7 cellular contexts compared by ENCODE assay signal in the genomic region with DNA sequence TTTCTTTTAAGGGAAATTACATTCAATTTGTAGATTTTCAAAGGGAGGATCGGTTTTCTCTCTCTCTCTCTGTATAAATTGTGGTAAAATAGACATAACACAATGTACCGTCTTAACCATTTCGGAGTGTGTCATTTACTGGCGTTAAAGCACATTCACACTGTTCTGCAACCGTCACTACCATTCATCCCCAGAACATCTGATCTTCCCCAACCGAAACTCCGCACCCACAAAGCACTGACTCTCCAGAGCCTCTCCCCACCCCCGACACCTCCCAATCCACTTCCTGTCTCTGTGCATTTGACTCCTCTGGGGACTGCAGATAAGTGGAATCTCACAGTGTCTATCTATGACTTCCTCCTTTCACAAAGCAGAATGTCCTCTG. TPM values are rescaled to one million over a fixed set of nuclear protein-coding genes. Genes with fewer than 3 reads are reported as not detected.
A peak's percentile ranks its signal among the peaks of the same experiment; 100 is the strongest.
DNase-seq lines count a peak whose midpoint lies in the region; ATAC-seq, FAIRE-seq and TF ChIP-seq lines count a peak whose summit lies in the region.

No MANE protein-coding gene starts in this region.

- CTCF ChIA-PET in IMR-90 (lab: Yijun Ruan, JAX) = no interaction called here
- CTCF ChIA-PET in activated B cell treated with CpG ODN at 0.5 μM for 24 hours (lab: Charles Lee) = no interaction called here

- peak overlapping the region; percentile 39 for H3K4me3 Mint-ChIP-seq in activated B cell treated with CpG ODN at 0.5 μM for 24 hours
- H3K4me3 Mint-ChIP-seq in stimulated activated effector memory CD8-positive, alpha-beta T cell treated with anti-CD3 and anti-CD28 coated beads, Interleukin-12 subunit alpha, Interleukin-12 subunit beta, amount 100 ng/mL, for 72 hours = peak overlapping the region; percentile 67

- no peak overlapping the region for H4K91ac ChIP-seq in IMR-90 (ENCODE audit: insufficient read depth, low read depth, low read length)

- H3K9ac ChIP-seq in IMR-90 (ENCODE audit: low read depth, low read length) = no peak overlapping the region

- TF ChIP-seq RAD21 in IMR-90 (IDR thresholded peaks at IDR 0.05; ENCODE audit: low read length) = no peak

- TF ChIP-seq POLR2A in IMR-90 (IDR thresholded peaks at IDR 0.05; ENCODE audit: low read depth, low read length) = no peak

- no peak overlapping the region for H3K4me3 ChIP-seq in IMR-90 (ENCODE audit: insufficient read depth, low read depth, low read length)

- WGBS in IMR-90 (ENCODE audit: extremely low coverage in 2 of 2, insufficient read length in 1 of 2), 2 experiments = 70% methylated on average over 4 of the region's 8 CpGs; no CpG with 5 or more reads in 1 of the 2 experiments

- H3K56ac ChIP-seq in IMR-90 (ENCODE audit: extremely low read depth, insufficient read depth, low read length) = no peak overlapping the region

- H3K4me2 ChIP-seq in IMR-90 (ENCODE audit: low read depth, low read length) = peak overlapping the region; percentile 66; the same call in 1 of the 2 replicates

- dilution Hi-C loops in IMR-90 (cut with HindIII; ENCODE audit: low sequenced_read_pairs, unreplicated experiment) = no loop called here

- H2BK20ac ChIP-seq in IMR-90 (ENCODE audit: low read depth, low read length) = no peak overlapping the region

- no peaks in the 10 kb centered on the region for H3K9me3 Mint-ChIP-seq in activated B cell treated with CpG ODN at 0.5 μM for 24 hours
- H3K9me3 Mint-ChIP-seq in stimulated activated effector memory CD8-positive, alpha-beta T cell treated with anti-CD3 and anti-CD28 coated beads, Interleukin-12 subunit alpha, Interleukin-12 subunit beta, amount 100 ng/mL, for 72 hours = no peaks in the 10 kb centered on the region

- no peak overlapping the region for H2BK5ac ChIP-seq in IMR-90 (ENCODE audit: low read depth, low read length, poor library complexity, severe bottlenecking)

- no peak overlapping the region for H3K27ac ChIP-seq in IMR-90 (ENCODE audit: insufficient read depth, low read length)

- H3K4me1 Mint-ChIP-seq in activated B cell treated with CpG ODN at 0.5 μM for 24 hours = peaks cover 34% of the 10 kb centered on the region
- peaks cover 13% of the 10 kb centered on the region for H3K4me1 Mint-ChIP-seq in stimulated activated effector memory CD8-positive, alpha-beta T cell treated with anti-CD3 and anti-CD28 coated beads, Interleukin-12 subunit alpha, Interleukin-12 subunit beta, amount 100 ng/mL, for 72 hours

- H4K5ac ChIP-seq in IMR-90 (ENCODE audit: low read depth, low read length) = no peak overlapping the region

- H4K20me1 ChIP-seq in IMR-90 (ENCODE audit: insufficient read depth, low read length) = no peaks in the 10 kb centered on the region; the same call in 1 of the 2 replicates

- no TSS peak for BruUV-seq in IMR-90 (replicated peaks; lab: Mats Ljungman, UMichigan)

- H2AK9ac ChIP-seq in IMR-90 (replicated peaks; ENCODE audit: low read depth, low read length, poor library complexity) = no peak overlapping the region

- H3K4me1 ChIP-seq in IMR-90 (ENCODE audit: control insufficient read depth, insufficient read depth, low read length) = peaks cover 2% of the 10 kb centered on the region; the same call in 1 of the 2 replicates

- H3K14ac ChIP-seq in IMR-90 (replicated peaks; ENCODE audit: low read depth, low read length) = no peak overlapping the region

- H3K79me1 ChIP-seq in IMR-90 (ENCODE audit: low read depth in 1 of 2, low read length in 2 of 2) = no peaks in the 10 kb centered on the region

- intact Hi-C loops in IMR-90 (cut with micrococcal nuclease) (no loop called here), activated B cell treated with CpG ODN at 0.5 μM for 24 hours (cut with micrococcal nuclease) (no loop called here), left cardiac atrium (cut with DNase I) (no loop called here)

- ATAC-seq in IMR-90 (ENCODE audit: low read depth) = peak; percentile 57
- peak; percentile 45 for ATAC-seq in activated B cell treated with CpG ODN at 0.5 μM for 24 hours (ENCODE audit: low read depth)
- ATAC-seq in left cardiac atrium = peak; percentile 48 to 66
- peak; percentile 99 for ATAC-seq in stimulated activated effector memory CD8-positive, alpha-beta T cell treated with anti-CD3 and anti-CD28 coated beads, Interleukin-12 subunit alpha, Interleukin-12 subunit beta, amount 100 ng/mL, for 72 hours

- no peaks in the 10 kb centered on the region for H3K9me1 ChIP-seq in IMR-90 (ENCODE audit: insufficient read depth, low read length)

- in situ Hi-C loops in IMR-90 (cut with MboI; ENCODE audit: low sequenced_read_pairs) = no loop called here

- H3K4ac ChIP-seq in IMR-90 (ENCODE audit: low read depth, low read length) = no peak overlapping the region

- no peak overlapping the region for H4K8ac ChIP-seq in IMR-90 (ENCODE audit: low read depth in 2 of 2, low read length in 2 of 2)

- TF ChIP-seq CTCF in IMR-90 (conservative IDR thresholded peaks at IDR 0.05; ENCODE audit: low read depth, low read length) (no peak), activated B cell treated with CpG ODN at 0.5 μM for 24 hours (IDR thresholded peaks at IDR 0.05) (no peak)

- H2BK120ac ChIP-seq in IMR-90 (ENCODE audit: low read depth, low read length) = no peak overlapping the region

- no peak overlapping the region for H2AK5ac ChIP-seq in IMR-90 (ENCODE audit: low read depth, low read length)

- H3K36me3 Mint-ChIP-seq in activated B cell treated with CpG ODN at 0.5 μM for 24 hours (ENCODE audit: low read depth) = no peaks in the 10 kb centered on the region
- no peaks in the 10 kb centered on the region for H3K36me3 Mint-ChIP-seq in stimulated activated effector memory CD8-positive, alpha-beta T cell treated with anti-CD3 and anti-CD28 coated beads, Interleukin-12 subunit alpha, Interleukin-12 subunit beta, amount 100 ng/mL, for 72 hours

- H3K27ac Mint-ChIP-seq in activated B cell treated with CpG ODN at 0.5 μM for 24 hours = no peak overlapping the region
- peak overlapping the region; percentile 84 for H3K27ac Mint-ChIP-seq in stimulated activated effector memory CD8-positive, alpha-beta T cell treated with anti-CD3 and anti-CD28 coated beads, Interleukin-12 subunit alpha, Interleukin-12 subunit beta, amount 100 ng/mL, for 72 hours

- H3K9me3 ChIP-seq in IMR-90 (ENCODE audit: control insufficient read depth, insufficient read depth, low read length) = no peaks in the 10 kb centered on the region

- no peak overlapping the region for H3K23ac ChIP-seq in IMR-90 (ENCODE audit: low read depth, low read length)

- H3K36me3 ChIP-seq in IMR-90 (ENCODE audit: control insufficient read depth, insufficient read depth, low read length) = no peaks in the 10 kb centered on the region

- no peak overlapping the region for H2BK15ac ChIP-seq in IMR-90 (ENCODE audit: low read depth, low read length)

- H3K18ac ChIP-seq in IMR-90 (ENCODE audit: low read depth, low read length) = no peak overlapping the region

- DNase-seq in IMR-90 (peak; percentile 12), activated B cell treated with CpG ODN at 0.5 μM for 24 hours (no peak), left cardiac atrium (no peak), RKO (ENCODE audit: low spot score) (no peak), DMS53 treated with DMSO at 0.1 percent for 48 hours (lab: John Stamatoyannopoulos, UW; ENCODE audit: unreplicated experiment) (no peak), frontal cortex (ENCODE audit: low spot score in 2 of 2) (no peak)
- DNase-seq in stimulated activated effector memory CD8-positive, alpha-beta T cell treated with anti-CD3 and anti-CD28 coated beads, Interleukin-12 subunit alpha, Interleukin-12 subunit beta, amount 100 ng/mL, for 72 hours (ENCODE audit: low spot score in 2 of 2) = peak; percentile 23 to 70

- H2AFZ ChIP-seq in IMR-90 (replicated peaks; ENCODE audit: low read length, poor library complexity) = no peak overlapping the region

- no peaks in the 10 kb centered on the region for H3K27me3 ChIP-seq in IMR-90 (ENCODE audit: control insufficient read depth, insufficient read depth, low read length)

- FAIRE-seq in frontal cortex (lab: Jason Lieb, UNC) = no peak

- H3K27me3 Mint-ChIP-seq in activated B cell treated with CpG ODN at 0.5 μM for 24 hours = no peaks in the 10 kb centered on the region

- POLR2A ChIA-PET in IMR-90 (lab: Charles Lee; ENCODE audit: unreplicated experiment) (no interaction called here), activated B cell treated with CpG ODN at 0.5 μM for 24 hours (lab: Charles Lee) (no interaction called here)

TF ChIP-seq in IMR-90, 13 proteins besides CTCF, POLR2A, EP300 and RAD21:
- TF ChIP-seq MXI1 (IDR thresholded peaks at IDR 0.05; ENCODE audit: borderline replicate concordance, low read depth, low read length) (no peak), RFX5 (IDR thresholded peaks at IDR 0.05; ENCODE audit: low read depth, low read length) (no peak)

RNA-seq across cellular contexts. Expression of gene GRAMD4, which starts 15.9 kb away (rescaled TPM):
- 2.7 and 2.8 TPM in 2 replicates for total RNA-seq in IMR-90 (2012; rRNA removed)
- 5.8 and 7.4 TPM in 2 replicates for polyA plus RNA-seq in IMR-90 (2012; rRNA removed)
- polyA plus RNA-seq in IMR-90 (2012; cell fraction: cytosol; rRNA removed) = 3.2 and 5.9 TPM in 2 replicates
- 11.4 and 12.3 TPM in 2 replicates for polyA plus RNA-seq in IMR-90 (2012; cell fraction: nucleus; rRNA removed; ENCODE audit: low replicate concordance)
- total RNA-seq in activated B cell treated with CpG ODN at 0.5 μM for 24 hours = 39.3 and 45.6 TPM in 2 replicates
- total RNA-seq in left cardiac atrium = 10 to 100 TPM; 58.5 to 95.4 TPM
- 49.7 TPM for total RNA-seq in frontal cortex

Comparison
In these comparisons a context has a peak if more than half of its experiments do, and no peak if none do; other contexts are left out.
1. ATAC-seq: peak in every context shown above with its lines; median percentile 99 in stimulated activated effector memory CD8-positive, alpha-beta T cell treated with anti-CD3 and anti-CD28 coated beads, Interleukin-12 subunit alpha, Interleukin-12 subunit beta, amount 100 ng/mL, for 72 hours; 57 in IMR-90; 57 in left cardiac atrium; 45 in activated B cell treated with CpG ODN at 0.5 μM for 24 hours.
2. DNase-seq: peak in IMR-90 (single experiment) and stimulated activated effector memory CD8-positive, alpha-beta T cell treated with anti-CD3 and anti-CD28 coated beads, Interleukin-12 subunit alpha, Interleukin-12 subunit beta, amount 100 ng/mL, for 72 hours (2 of 2); none in activated B cell treated with CpG ODN at 0.5 μM for 24 hours (single experiment), left cardiac atrium (single experiment), RKO (single experiment), DMS53 treated with DMSO at 0.1 percent for 48 hours (single experiment) and frontal cortex (0 of 2).
3. RNA of gene GRAMD4, which starts 15.9 kb away (total RNA-seq): 58.5 to 95.4 TPM in left cardiac atrium, 49.7 TPM in frontal cortex (single experiment) and 39.3 to 45.6 TPM in activated B cell treated with CpG ODN at 0.5 μM for 24 hours; 2.7 to 2.8 TPM in IMR-90; every median in the first group is over 10 times any median in the second.